Comparison of ENCODE assay signal across 11 cellular contexts in genomic region chr20:4898282-4898681, GRCh38.
DNase-seq lines count a peak whose midpoint lies in the region; ATAC-seq and TF ChIP-seq lines count a peak whose summit lies in the region.
"Had no signal": no experiment of that assay in that cellular context is flagged by ENCODE, and none has a peak within 500 bp of the region (broad histone marks: within the 10 kb centered on the region; RNA-seq: fewer than 3 reads in every experiment).

No MANE protein-coding gene starts in this region.

- H3K4me1 Mint-ChIP-seq in CD4-positive, CD25-positive, alpha-beta regulatory T cell: peaks cover 0 to 9% (median 5%) of the 10 kb centered on the region in 4 donors

- H3K36me3 Mint-ChIP-seq in CD4-positive, CD25-positive, alpha-beta regulatory T cell: peaks cover 45% of the 10 kb centered on the region

- H3K4me3 ChIP-seq in CD4-positive, CD25-positive, alpha-beta regulatory T cell (ENCODE audit: low read depth, low read length): no peak overlapping the region
- H3K4me3 ChIP-seq in PC-9 (no peak overlapping the region), fibroblast of lung (replicated peaks in 1 of 4; ENCODE audit: control extremely low read depth in 1 of 4, insufficient read depth in 1 of 4, low read depth in 3 of 4, low read length in 4 of 4) (no peak overlapping the region)

- no peaks in the 10 kb centered on the region for H3K9me3 Mint-ChIP-seq in CD4-positive, CD25-positive, alpha-beta regulatory T cell

- peaks cover 22% of the 10 kb centered on the region for H3K36me3 ChIP-seq in CD4-positive, CD25-positive, alpha-beta regulatory T cell (ENCODE audit: control insufficient read depth, insufficient read depth, low read length)
- H3K36me3 ChIP-seq in PC-9 (ENCODE audit: low read depth): no peaks in the 10 kb centered on the region; the same call in 1 of the 2 replicates
- H3K36me3 ChIP-seq in fibroblast of lung (ENCODE audit: control insufficient read depth, insufficient read depth, low read length): peaks cover 2% of the 10 kb centered on the region

- H3K27ac ChIP-seq in CD4-positive, CD25-positive, alpha-beta regulatory T cell (ENCODE audit: insufficient read depth, low read length, poor library complexity, severe bottlenecking): no peak overlapping the region
- H3K27ac ChIP-seq in PC-9 (peak overlapping the region; percentile 62), fibroblast of lung (ENCODE audit: insufficient read depth, low read length) (no peak overlapping the region)

- intact Hi-C loops in PC-9 (cut with micrococcal nuclease; ENCODE audit: unreplicated experiment): loop anchor here (1.0 to 5.0 kb wide), 4 partner anchors 19 to 174 kb away; no protein-coding TSS in a partner anchor

- CTCF ChIA-PET in PC-9 (lab: Charles Lee): interaction anchor here (0.5 to 0.6 kb wide), 2 partner anchors 12 to 233 kb away, joined by 3 to 10 read pairs; no protein-coding TSS in a partner anchor

- no peaks in the 10 kb centered on the region for H3K9me2 ChIP-seq in PC-9 (ENCODE audit: insufficient read depth)

- H4K20me1 ChIP-seq in PC-9 (ENCODE audit: insufficient read depth) (no peaks in the 10 kb centered on the region; the same call in 1 of the 2 replicates), fibroblast of lung (ENCODE audit: control insufficient read depth, extremely low read depth, insufficient read depth, low read length) (no peaks in the 10 kb centered on the region)

- H3K9me3 ChIP-seq in CD4-positive, CD25-positive, alpha-beta regulatory T cell (ENCODE audit: control insufficient read depth in 2 of 2, low read length in 2 of 2): no peaks in the 10 kb centered on the region
- H3K9me3 ChIP-seq in PC-9 (ENCODE audit: insufficient read depth, low read depth): no peaks in the 10 kb centered on the region
- H3K9me3 ChIP-seq in fibroblast of lung (ENCODE audit: control insufficient read depth, insufficient read depth, low read depth, low read length): no peaks in the 10 kb centered on the region

- H3K79me2 ChIP-seq in PC-9 (ENCODE audit: low read depth): peaks cover 10% of the 10 kb centered on the region; the same call in 1 of the 2 replicates
- H3K79me2 ChIP-seq in fibroblast of lung (ENCODE audit: control insufficient read depth, insufficient read depth, low read length): no peaks in the 10 kb centered on the region

- no peak overlapping the region for H3K9ac ChIP-seq in fibroblast of lung (ENCODE audit: insufficient read depth, low read length)

- H3K27ac Mint-ChIP-seq in CD4-positive, CD25-positive, alpha-beta regulatory T cell: peak overlapping the region in 2 of 3 donors; percentile 56 to 71

- DNase-seq in CD4-positive, CD25-positive, alpha-beta regulatory T cell: no peak
- peak; percentile 96 to 98 for DNase-seq in PC-9
- peak; percentile 82 to 86 for DNase-seq in fibroblast of lung (ENCODE audit: low read depth in 2 of 2)
- DNase-seq in non-pigmented ciliary epithelial cell (ENCODE audit: low read depth): peak; percentile 43
- DNase-seq in effector CD8-positive, alpha-beta T cell (lab: John Stamatoyannopoulos, UW): no peak
- no peak for DNase-seq in activated effector memory CD4-positive, alpha-beta T cell treated with Interleukin-2 at 50 U/mL for 16 hours
- DNase-seq: activated CD4-positive, alpha-beta T cell treated with anti-CD3 and anti-CD28 coated beads, Interleukin-2, amount 50 U/mL, for 4 hours; NCI-H2107; stimulated activated CD4-positive, alpha-beta T cell treated with anti-CD3 and anti-CD28 coated beads, Interleukin-4, amount 100 ng/mL, for 24 hours had no signal

- no peaks in the 10 kb centered on the region for H3K27me3 ChIP-seq in CD4-positive, CD25-positive, alpha-beta regulatory T cell (ENCODE audit: control insufficient read depth, insufficient read depth, low read length)
- no peaks in the 10 kb centered on the region for H3K27me3 ChIP-seq in PC-9 (ENCODE audit: insufficient read depth, low read depth)
- H3K27me3 ChIP-seq in fibroblast of lung (ENCODE audit: control insufficient read depth, insufficient read depth, low read length): no peaks in the 10 kb centered on the region

- POLR2A ChIA-PET in PC-9 (lab: Charles Lee; ENCODE audit: unreplicated experiment): interaction anchor here (0.5 to 1.2 kb wide), 11 partner anchors 19 to 1821 kb away, joined by 3 to 13 read pairs (median 4); no protein-coding TSS in a partner anchor

- H3F3A ChIP-seq in PC-9 (ENCODE audit: insufficient read depth, low read depth): peaks cover 29% of the 10 kb centered on the region

- BruUV-seq in PC-9 (replicated peaks; lab: Mats Ljungman, UMichigan): no TSS peak

- H3K4me1 ChIP-seq in CD4-positive, CD25-positive, alpha-beta regulatory T cell (ENCODE audit: control insufficient read depth, insufficient read depth, low read length, poor library complexity, severe bottlenecking): no peaks in the 10 kb centered on the region
- peaks cover 49% of the 10 kb centered on the region for H3K4me1 ChIP-seq in PC-9 (replicated peaks; ENCODE audit: insufficient read depth)
- peaks cover 12% of the 10 kb centered on the region for H3K4me1 ChIP-seq in fibroblast of lung (ENCODE audit: control insufficient read depth, extremely low read depth, insufficient read depth, low read length)

- H3K27me3 Mint-ChIP-seq in CD4-positive, CD25-positive, alpha-beta regulatory T cell: no peaks in the 10 kb centered on the region

- H3K4me2 ChIP-seq in PC-9 (peak overlapping the region; percentile 52), fibroblast of lung (ENCODE audit: extremely low read depth, insufficient read depth, low read length) (peak overlapping the region; percentile 58)

- H2AFZ ChIP-seq in PC-9: no peak overlapping the region
- no peak overlapping the region for H2AFZ ChIP-seq in fibroblast of lung (ENCODE audit: low read length)

- TF ChIP-seq CTCF in PC-9 (conservative IDR thresholded peaks at IDR 0.05): no peak
- no peak for TF ChIP-seq CTCF in fibroblast of lung (conservative IDR thresholded peaks at IDR 0.05 in 1 of 2, IDR thresholded peaks at IDR 0.05 in 1 of 2; ENCODE audit: low read depth in 1 of 2, low read length in 2 of 2)

- no peak overlapping the region for H3K4me3 Mint-ChIP-seq in CD4-positive, CD25-positive, alpha-beta regulatory T cell

- ATAC-seq in CD4-positive, CD25-positive, alpha-beta regulatory T cell (ENCODE audit: low read depth in 2 of 2): no peak
- ATAC-seq in HG03378 (IDR thresholded peaks at IDR 0.05; ENCODE audit: unreplicated experiment) (no peak), HG03342 (IDR thresholded peaks at IDR 0.05; ENCODE audit: unreplicated experiment) (no peak)

Comparison
In these comparisons a context has a peak if more than half of its experiments do, and no peak if none do; other contexts are left out.
1. DNase-seq: peak in PC-9 (2 of 2), fibroblast of lung (2 of 2) and non-pigmented ciliary epithelial cell (single experiment); none in CD4-positive, CD25-positive, alpha-beta regulatory T cell (0 of 3), effector CD8-positive, alpha-beta T cell (single experiment) and activated effector memory CD4-positive, alpha-beta T cell treated with Interleukin-2 at 50 U/mL for 16 hours (single experiment).